Comparison of ENCODE assay signal across 12 cellular contexts in genomic region chr2:75503048-75503607, GRCh38. TPM values are rescaled to one million over a fixed set of nuclear protein-coding genes. Genes with fewer than 3 reads are reported as not detected.
DNase-seq lines count a peak whose midpoint lies in the region; ATAC-seq and TF ChIP-seq lines count a peak whose summit lies in the region.
"Had no signal": no experiment of that assay in that cellular context is flagged by ENCODE, and none has a peak within 500 bp of the region (broad histone marks: within the 10 kb centered on the region; RNA-seq: fewer than 3 reads in every experiment).

No MANE protein-coding gene starts in this region.

- 52% methylated on average over 2 of the region's 2 CpGs; no CpG with 5 or more reads in 1 of the 2 donors for WGBS in transverse colon (ENCODE audit: low coverage in 1 of 2), 2 donors

- no peaks in the 10 kb centered on the region for H3K36me3 Mint-ChIP-seq in naive thymus-derived CD4-positive, alpha-beta T cell
- H3K36me3 Mint-ChIP-seq: stimulated activated naive B cell treated with anti-CD40 and anti-IgM and Interleukin-4, amounts not matched to agents 10 μg/mL and 1 μg/mL and 100 μg/mL, for 72 hours had no signal

- H3K4me3 ChIP-seq in kidney epithelial cell (ENCODE audit: low read depth, low read length) (no peak overlapping the region), transverse colon (no peak overlapping the region)
- H3K4me3 ChIP-seq in naive thymus-derived CD4-positive, alpha-beta T cell (ENCODE audit: low read length): no peak overlapping the region

- ATAC-seq in naive thymus-derived CD4-positive, alpha-beta T cell: no peak
- ATAC-seq: stimulated activated naive B cell treated with anti-CD40 and anti-IgM and Interleukin-4, amounts not matched to agents 10 μg/mL and 1 μg/mL and 100 μg/mL, for 72 hours had no signal

- H3K27me3 ChIP-seq in kidney epithelial cell (ENCODE audit: control insufficient read depth, insufficient read depth, low read length): no peaks in the 10 kb centered on the region
- H3K27me3 ChIP-seq in naive thymus-derived CD4-positive, alpha-beta T cell (ENCODE audit: control insufficient read depth in 2 of 2, insufficient read depth in 2 of 2, low read length in 2 of 2): no peaks in the 10 kb centered on the region
- no peaks in the 10 kb centered on the region for H3K27me3 ChIP-seq in transverse colon

- intact Hi-C loops in naive thymus-derived CD4-positive, alpha-beta T cell (cut with micrococcal nuclease): no loop called here
- intact Hi-C loops in transverse colon (cut with DNase I; ENCODE audit: low total_unique reads): no loop called here

- H3K27ac ChIP-seq in naive thymus-derived CD4-positive, alpha-beta T cell (ENCODE audit: low read depth, low read length): no peak overlapping the region
- no peak overlapping the region for H3K27ac ChIP-seq in transverse colon
- H3K27ac ChIP-seq: C4-2B had no signal

- TF ChIP-seq EP300 in transverse colon (IDR thresholded peaks at IDR 0.05; ENCODE audit: low read depth): no peak

- H3K9me3 Mint-ChIP-seq in naive thymus-derived CD4-positive, alpha-beta T cell: peaks cover 0 to 7% (median 4%) of the 10 kb centered on the region in 11 donors

- POLR2A ChIA-PET in naive thymus-derived CD4-positive, alpha-beta T cell (lab: Charles Lee): no interaction called here

- no peak overlapping the region for H3K4me3 Mint-ChIP-seq in naive thymus-derived CD4-positive, alpha-beta T cell
- H3K4me3 Mint-ChIP-seq: stimulated activated naive B cell treated with anti-CD40 and anti-IgM and Interleukin-4, amounts not matched to agents 10 μg/mL and 1 μg/mL and 100 μg/mL, for 72 hours had no signal

- peaks cover 0 to 17% (median 8%) of the 10 kb centered on the region in 5 donors for H3K27me3 Mint-ChIP-seq in naive thymus-derived CD4-positive, alpha-beta T cell

- no peak overlapping the region for H3K27ac Mint-ChIP-seq in naive thymus-derived CD4-positive, alpha-beta T cell
- H3K27ac Mint-ChIP-seq: stimulated activated naive B cell treated with anti-CD40 and anti-IgM and Interleukin-4, amounts not matched to agents 10 μg/mL and 1 μg/mL and 100 μg/mL, for 72 hours had no signal

- in situ Hi-C loops in ACHN (cut with HindIII; ENCODE audit: low pct_ligation_motif_present, low pct_unique_long_range_greater_than_20kb, low sequenced_read_pairs): no loop called here
- in situ Hi-C loops in transverse colon (cut with MboI; ENCODE audit: low pct_ligation_motif_present in 1 of 4, low pct_unique_long_range_greater_than_20kb in 1 of 4, low sequenced_read_pairs in 3 of 4): no loop called here

- DNase-seq in ACHN (peak; percentile 78), HS-5 (ENCODE audit: low read depth) (peak; percentile 75), astrocyte of the hippocampus (ENCODE audit: low read depth, low spot score) (peak; percentile 91), kidney epithelial cell (ENCODE audit: low read depth) (peak; percentile 77), DMS79 treated with DMSO at 0.1 percent for 48 hours (lab: John Stamatoyannopoulos, UW) (no peak), transverse colon (no peak), AML-193 (lab: John Stamatoyannopoulos, UW) (no peak)
- DNase-seq in naive thymus-derived CD4-positive, alpha-beta T cell: no peak
- DNase-seq: activated CD4-positive, alpha-beta T cell treated with anti-CD3 and anti-CD28 coated beads, Interleukin-2, amount 50 U/mL, for 48 hours; erythroblast; stimulated activated naive B cell treated with anti-CD40 and anti-IgM and Interleukin-4, amounts not matched to agents 10 μg/mL and 1 μg/mL and 100 μg/mL, for 72 hours had no signal

- TF ChIP-seq POLR2A in transverse colon (IDR thresholded peaks at IDR 0.05): no peak

- no peaks in the 10 kb centered on the region for H3K4me1 ChIP-seq in naive thymus-derived CD4-positive, alpha-beta T cell (ENCODE audit: control insufficient read depth in 2 of 2, insufficient read depth in 2 of 2, low read length in 2 of 2)
- H3K4me1 ChIP-seq in transverse colon: no peaks in the 10 kb centered on the region

- CTCF ChIA-PET in naive thymus-derived CD4-positive, alpha-beta T cell (lab: Charles Lee): no interaction called here

- H3K9me3 ChIP-seq in naive thymus-derived CD4-positive, alpha-beta T cell (ENCODE audit: control insufficient read depth in 2 of 3, low read length in 3 of 3): no peaks in the 10 kb centered on the region
- no peaks in the 10 kb centered on the region for H3K9me3 ChIP-seq in transverse colon

- H3K36me3 ChIP-seq in kidney epithelial cell (ENCODE audit: control insufficient read depth, insufficient read depth, low read length) (no peaks in the 10 kb centered on the region), transverse colon (no peaks in the 10 kb centered on the region)
- no peaks in the 10 kb centered on the region for H3K36me3 ChIP-seq in naive thymus-derived CD4-positive, alpha-beta T cell (ENCODE audit: control insufficient read depth in 2 of 3, insufficient read depth in 3 of 3, low read length in 3 of 3)

- TF ChIP-seq CTCF in kidney epithelial cell (IDR thresholded peaks at IDR 0.05; ENCODE audit: insufficient read depth, low read length, poor library complexity, severe bottlenecking) (no peak), transverse colon (IDR thresholded peaks at IDR 0.05) (no peak)

- no peaks in the 10 kb centered on the region for H3K4me1 Mint-ChIP-seq in naive thymus-derived CD4-positive, alpha-beta T cell
- H3K4me1 Mint-ChIP-seq: stimulated activated naive B cell treated with anti-CD40 and anti-IgM and Interleukin-4, amounts not matched to agents 10 μg/mL and 1 μg/mL and 100 μg/mL, for 72 hours had no signal

RNA-seq across cellular contexts. Expression of gene EVA1A, which starts 57.6 kb away (rescaled TPM):
- total RNA-seq in kidney epithelial cell (112 and 144 TPM in 2 replicates), transverse colon (not detected)
- total RNA-seq in naive thymus-derived CD4-positive, alpha-beta T cell: under 1 TPM in 1 of 5 experiments, not detected in 4; 0.62 TPM
- polyA plus RNA-seq in naive thymus-derived CD4-positive, alpha-beta T cell: under 1 TPM; 0.52 to 0.53 TPM

Comparison
In these comparisons a context has a peak if more than half of its experiments do, and no peak if none do; other contexts are left out.
1. DNase-seq: peak in ACHN (single experiment), HS-5 (single experiment), astrocyte of the hippocampus (single experiment) and kidney epithelial cell (single experiment); none in naive thymus-derived CD4-positive, alpha-beta T cell (0 of 9), DMS79 treated with DMSO at 0.1 percent for 48 hours (single experiment), transverse colon (single experiment) and AML-193 (0 of 2).
2. RNA of gene EVA1A, which starts 57.6 kb away (total RNA-seq): 112 to 144 TPM in kidney epithelial cell; not detected in transverse colon and 0.62 TPM in naive thymus-derived CD4-positive, alpha-beta T cell; every median in the first group is over 10 times any median in the second.